Comparison of ENCODE assay signal across 1 cellular context in genomic region chr19:8387688-8388611, GRCh38.
TF ChIP-seq lines count a peak whose summit lies in the region.

No MANE protein-coding gene starts in this region.

TF ChIP-seq in HepG2, 621 proteins besides CTCF, POLR2A, EP300 and RAD21 (continued from another document and continues in another):
- TF ChIP-seq DNMT3B (CRISPR knock-in tag; conservative IDR thresholded peaks at IDR 0.05) (no peak), RBM39 (IDR thresholded peaks at IDR 0.05; ENCODE audit: low read depth, low read length, poor library complexity, severe bottlenecking) (no peak), ZSCAN29 (CRISPR knock-in tag; conservative IDR thresholded peaks at IDR 0.05) (no peak), ZBTB10 (CRISPR knock-in tag; IDR thresholded peaks at IDR 0.05; ENCODE audit: borderline replicate concordance) (peak; percentile 49; the same call in 1 of the 2 replicates), MLX (CRISPR knock-in tag; IDR thresholded peaks at IDR 0.05) (peak; percentile 88), RCOR2 (CRISPR knock-in tag; IDR thresholded peaks at IDR 0.05) (no peak; the same call in none of the 2 replicates), TAF1 (CRISPR knock-in tag; IDR thresholded peaks at IDR 0.05) (no peak), MAF1 (CRISPR knock-in tag; IDR thresholded peaks at IDR 0.05; ENCODE audit: borderline replicate concordance) (no peak), RXRA (CRISPR knock-in tag; IDR thresholded peaks at IDR 0.05) (peak; percentile 28; the same call in 1 of the 2 replicates), ZNF335 (CRISPR knock-in tag; IDR thresholded peaks at IDR 0.05) (0 out of 2 replicates have a peak, but pooled peaks have one; percentile 44), E2F1 (CRISPR knock-in tag; IDR thresholded peaks at IDR 0.05) (no peak; the same call in 1 of the 2 replicates), ZSCAN9 (CRISPR knock-in tag; IDR thresholded peaks at IDR 0.05; ENCODE audit: borderline replicate concordance) (no peak), ZBTB2 (CRISPR knock-in tag; IDR thresholded peaks at IDR 0.05; ENCODE audit: low read depth) (0 out of 2 replicates have a peak, but pooled peaks have one; percentile 28), TOPORS (CRISPR knock-in tag; IDR thresholded peaks at IDR 0.05) (0 out of 2 replicates have a peak, but pooled peaks have one; percentile 61), ZNF557 (CRISPR knock-in tag; IDR thresholded peaks at IDR 0.05) (no peak), SNAPC2 (CRISPR knock-in tag; IDR thresholded peaks at IDR 0.05) (peak; percentile 19; the same call in 1 of the 2 replicates), ZNF121 (CRISPR knock-in tag; IDR thresholded peaks at IDR 0.05) (peak; percentile 84), ZNF607 (CRISPR knock-in tag; IDR thresholded peaks at IDR 0.05; ENCODE audit: borderline replicate concordance) (peak; percentile 52; the same call in 1 of the 2 replicates), ZBTB20 (CRISPR knock-in tag; IDR thresholded peaks at IDR 0.05; ENCODE audit: borderline replicate concordance, low read depth) (0 out of 2 replicates have a peak, but pooled peaks have one; percentile 46), GMEB1 (CRISPR knock-in tag; IDR thresholded peaks at IDR 0.05; ENCODE audit: borderline replicate concordance) (peak; percentile 32; the same call in 1 of the 2 replicates), ZSCAN20 (CRISPR knock-in tag; IDR thresholded peaks at IDR 0.05; ENCODE audit: borderline replicate concordance) (no peak), ZNF792 (CRISPR knock-in tag; IDR thresholded peaks at IDR 0.05) (peak; percentile 44; the same call in 1 of the 2 replicates), TBX2 (CRISPR knock-in tag; IDR thresholded peaks at IDR 0.05; ENCODE audit: borderline replicate concordance) (peak; percentile 83), ZNF18 (CRISPR knock-in tag; IDR thresholded peaks at IDR 0.05; ENCODE audit: insufficient replicate concordance) (peak; percentile 71), ZBTB40 (IDR thresholded peaks at IDR 0.05) (no peak), ZBTB40 (CRISPR knock-in tag; IDR thresholded peaks at IDR 0.05) (peak; percentile 50; the same call in 1 of the 2 replicates), TFE3 (CRISPR knock-in tag; IDR thresholded peaks at IDR 0.05) (0 out of 2 replicates have a peak, but pooled peaks have one; percentile 40)
- TF ChIP-seq, protein P1, sequence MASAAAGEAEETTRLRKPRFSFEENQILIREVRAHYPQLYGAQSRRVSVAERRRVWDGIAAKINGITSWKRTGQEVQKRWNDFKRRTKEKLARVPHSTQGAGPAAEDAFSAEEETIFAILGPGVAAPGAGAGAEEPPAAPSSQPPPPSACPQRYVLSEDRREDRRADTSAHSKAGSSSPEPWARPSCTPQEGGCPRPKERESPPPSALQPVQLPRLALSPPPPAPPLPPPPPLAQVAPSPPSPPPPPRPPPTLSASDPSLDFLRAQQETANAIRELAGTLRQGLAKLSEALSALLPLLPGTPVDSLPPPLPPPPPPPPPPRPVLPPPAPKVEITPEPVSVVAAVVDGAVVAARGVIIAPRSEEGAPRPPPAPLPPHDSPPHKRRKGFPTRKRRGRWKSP (CRISPR knock-in tag; IDR thresholded peaks at IDR 0.05) = peak; percentile 52; the same call in 1 of the 2 replicates
- TF ChIP-seq, protein P2, sequence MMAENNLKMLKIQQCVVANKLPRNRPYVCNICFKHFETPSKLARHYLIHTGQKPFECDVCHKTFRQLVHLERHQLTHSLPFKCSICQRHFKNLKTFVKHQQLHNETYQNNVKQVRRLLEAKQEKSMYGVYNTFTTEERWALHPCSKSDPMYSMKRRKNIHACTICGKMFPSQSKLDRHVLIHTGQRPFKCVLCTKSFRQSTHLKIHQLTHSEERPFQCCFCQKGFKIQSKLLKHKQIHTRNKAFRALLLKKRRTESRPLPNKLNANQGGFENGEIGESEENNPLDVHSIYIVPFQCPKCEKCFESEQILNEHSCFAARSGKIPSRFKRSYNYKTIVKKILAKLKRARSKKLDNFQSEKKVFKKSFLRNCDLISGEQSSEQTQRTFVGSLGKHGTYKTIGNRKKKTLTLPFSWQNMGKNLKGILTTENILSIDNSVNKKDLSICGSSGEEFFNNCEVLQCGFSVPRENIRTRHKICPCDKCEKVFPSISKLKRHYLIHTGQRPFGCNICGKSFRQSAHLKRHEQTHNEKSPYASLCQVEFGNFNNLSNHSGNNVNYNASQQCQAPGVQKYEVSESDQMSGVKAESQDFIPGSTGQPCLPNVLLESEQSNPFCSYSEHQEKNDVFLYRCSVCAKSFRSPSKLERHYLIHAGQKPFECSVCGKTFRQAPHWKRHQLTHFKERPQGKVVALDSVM (CRISPR knock-in tag; IDR thresholded peaks at IDR 0.05) = peak; percentile 100
